In the genomic region with DNA sequence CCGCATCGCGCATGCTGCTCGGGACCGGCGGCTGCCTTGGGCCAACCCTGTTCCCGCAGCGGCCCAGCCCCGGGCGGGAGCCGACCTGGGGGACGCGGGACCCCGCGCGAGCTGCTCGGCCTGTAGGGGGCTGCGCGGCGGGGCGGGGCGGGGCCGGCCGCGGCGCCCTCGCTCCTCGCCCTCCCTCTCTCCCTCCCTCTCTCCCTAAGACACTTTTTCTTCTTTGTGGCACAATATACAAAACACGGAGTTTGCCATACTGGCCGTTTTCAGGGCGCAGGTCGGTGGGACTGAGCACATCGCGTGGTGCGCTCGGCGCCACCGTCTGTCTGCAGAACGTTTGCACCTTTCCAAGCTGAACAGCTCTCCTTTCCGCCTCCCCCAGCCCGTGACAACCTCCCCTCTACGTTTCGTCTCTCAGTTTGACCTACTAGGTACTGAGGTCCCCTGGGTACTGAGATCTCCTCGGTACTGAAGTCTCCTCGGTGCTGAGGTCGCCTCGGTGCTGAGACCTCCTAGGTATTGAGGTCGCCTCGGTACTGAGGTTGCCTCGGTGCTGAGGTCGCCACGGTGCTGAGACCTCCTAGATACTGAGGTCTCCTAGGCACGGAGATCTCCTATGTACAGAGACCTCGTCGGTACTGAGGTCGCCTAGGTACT, we compare ENCODE assay signal across 8 cellular contexts.
DNase-seq lines count a peak whose midpoint lies in the region; ATAC-seq and TF ChIP-seq lines count a peak whose summit lies in the region.

No MANE protein-coding gene starts in this region.

- H3K4me1 ChIP-seq in rectal smooth muscle tissue (ENCODE audit: control insufficient read depth, insufficient read depth, low read length) = no peaks in the 10 kb centered on the region

- ATAC-seq in GM18498 (IDR thresholded peaks at IDR 0.05; ENCODE audit: unreplicated experiment) (peak; percentile 36), HG02588 (IDR thresholded peaks at IDR 0.05; ENCODE audit: unreplicated experiment) (no peak)

- H3K9ac ChIP-seq in rectal smooth muscle tissue (ENCODE audit: low read length) = no peak overlapping the region

- no peaks in the 10 kb centered on the region for H3K27me3 ChIP-seq in rectal smooth muscle tissue (ENCODE audit: control insufficient read depth, insufficient read depth, low read length)

- H3K4me3 ChIP-seq in Jurkat, Clone E6-1 (ENCODE audit: low read length) = peak overlapping the region; percentile 40
- H3K4me3 ChIP-seq in coronary artery (peak overlapping the region; percentile 66), rectal smooth muscle tissue (ENCODE audit: low read length) (peak overlapping the region; percentile 4)

- DNase-seq in Jurkat, Clone E6-1 (ENCODE audit: low read depth, low spot score) = no peak
- DNase-seq in coronary artery (ENCODE audit: low spot score) (peak; percentile 52), NCI-H748 treated with DMSO at 0.1 percent for 48 hours (lab: John Stamatoyannopoulos, UW) (no peak), GM19240 (ENCODE audit: insufficient read length, low spot score) (no peak)
- no peak for DNase-seq in stimulated activated CD4-positive, alpha-beta T cell treated with anti-CD3 and anti-CD28 coated beads, Interleukin-4, amount 100 ng/mL, for 4 hours

- H3K36me3 ChIP-seq in rectal smooth muscle tissue (ENCODE audit: control insufficient read depth, insufficient read depth, low read length) = no peaks in the 10 kb centered on the region

- no peak overlapping the region for H3K27ac ChIP-seq in coronary artery
- no peak overlapping the region for H3K27ac ChIP-seq in rectal smooth muscle tissue (ENCODE audit: low read depth, low read length)

- TF ChIP-seq CTCF in coronary artery (IDR thresholded peaks at IDR 0.05) = no peak

Comparison
In these comparisons a context has a peak if more than half of its experiments do, and no peak if none do; other contexts are left out.
1. H3K4me3 ChIP-seq: peak in every context shown above with its lines; median percentile 66 in coronary artery; 40 in Jurkat, Clone E6-1; 4 in rectal smooth muscle tissue.